Comparison of ENCODE assay signal across 1 cellular context in genomic region chr3:9747267-9747666, GRCh38.
TF ChIP-seq lines count a peak whose summit lies in the region.

No MANE protein-coding gene starts in this region.

TF ChIP-seq in IMR-90, 13 proteins besides CTCF, POLR2A, EP300 and RAD21:
- 0 out of 2 replicates have a peak, but pooled peaks have one; percentile 28 for TF ChIP-seq MAZ (IDR thresholded peaks at IDR 0.05; ENCODE audit: borderline replicate concordance, low read depth, low read length)
- TF ChIP-seq NFE2L2 (IDR thresholded peaks at IDR 0.05; ENCODE audit: low read depth, low read length), result no peak
- no peak for TF ChIP-seq MXI1 (IDR thresholded peaks at IDR 0.05; ENCODE audit: borderline replicate concordance, low read depth, low read length)
- no peak for TF ChIP-seq RCOR1 (IDR thresholded peaks at IDR 0.05; ENCODE audit: insufficient replicate concordance, low read length)
- TF ChIP-seq BHLHE40 (IDR thresholded peaks at IDR 0.05; ENCODE audit: low read depth, low read length), result no peak
- TF ChIP-seq CHD1 (IDR thresholded peaks at IDR 0.05; ENCODE audit: low read depth, low read length), result no peak
- no peak for TF ChIP-seq MAFK (IDR thresholded peaks at IDR 0.05; ENCODE audit: low read depth, low read length)
- no peak for TF ChIP-seq USF2 (IDR thresholded peaks at IDR 0.05; ENCODE audit: low read depth, low read length)
- TF ChIP-seq ELK1 (IDR thresholded peaks at IDR 0.05; ENCODE audit: borderline replicate concordance, low read depth, low read length), result no peak
- peak; percentile 24; the same call in 1 of the 2 replicates for TF ChIP-seq FOS (IDR thresholded peaks at IDR 0.05; ENCODE audit: low read depth, low read length)
- no peak for TF ChIP-seq SMC3 (IDR thresholded peaks at IDR 0.05; ENCODE audit: low read depth, low read length)
- TF ChIP-seq CEBPB (IDR thresholded peaks at IDR 0.05; ENCODE audit: low read depth, low read length), result no peak
- TF ChIP-seq RFX5 (IDR thresholded peaks at IDR 0.05; ENCODE audit: low read depth, low read length), result no peak
